ENCODE assay signal across 2 cellular contexts in the genomic region with DNA sequence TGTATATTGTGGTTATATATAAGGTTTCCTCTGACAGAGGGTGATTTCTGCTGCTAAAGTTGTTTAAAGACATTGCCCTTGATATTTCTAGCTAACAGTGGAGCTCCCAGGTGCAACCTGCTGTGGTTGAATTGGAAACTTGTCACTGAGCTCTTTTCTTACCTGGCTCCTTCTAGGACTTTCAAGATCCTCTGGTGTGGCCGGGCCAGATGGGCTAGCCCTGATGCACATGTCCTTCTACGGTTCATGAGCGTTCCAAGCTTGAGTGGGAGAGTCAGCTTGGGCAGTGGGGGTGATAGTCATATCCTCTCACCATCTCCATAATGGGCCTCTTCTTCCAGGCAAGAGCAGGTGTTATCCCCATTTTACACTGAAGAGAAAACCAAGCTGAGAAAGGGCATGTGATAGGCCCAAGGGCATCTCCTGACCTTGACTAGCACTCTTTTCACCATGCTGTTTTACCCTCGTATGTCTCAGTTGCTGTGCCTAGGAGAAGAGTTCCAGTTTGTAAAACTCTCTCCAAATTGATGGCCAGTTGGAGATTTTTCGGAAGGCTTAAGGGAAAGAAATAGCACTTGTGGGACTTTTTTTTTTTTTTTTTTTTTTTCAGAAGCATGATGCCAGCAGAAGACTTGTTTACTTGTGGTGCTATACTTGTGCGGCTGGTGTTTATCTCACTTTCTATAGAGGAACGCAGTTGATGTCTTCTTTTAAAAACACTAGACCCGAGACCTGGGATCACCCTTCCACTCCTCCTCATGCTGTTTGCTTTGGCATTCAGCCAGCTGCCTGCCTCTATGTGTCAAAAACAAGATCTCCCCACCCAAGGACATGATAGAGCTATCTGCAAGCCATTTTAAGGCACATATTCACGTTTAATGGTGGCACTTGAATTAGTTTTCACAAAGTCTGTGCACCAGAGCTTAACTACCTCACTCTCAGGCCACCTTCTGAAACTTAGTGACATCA.
TF ChIP-seq lines count a peak whose summit lies in the region.

No MANE protein-coding gene starts in this region.

TF ChIP-seq in HCT116, 20 proteins besides CTCF, POLR2A, EP300 and RAD21:
- TF ChIP-seq TCF7L2 (IDR thresholded peaks at IDR 0.05; ENCODE audit: borderline replicate concordance, extremely low read depth, insufficient read depth, insufficient read length) (no peak), SRF (IDR thresholded peaks at IDR 0.05; ENCODE audit: low read depth) (no peak), JUND (IDR thresholded peaks at IDR 0.05) (no peak), YY1 (IDR thresholded peaks at IDR 0.05; ENCODE audit: extremely low read depth, insufficient replicate concordance, low read depth, low read length) (no peak), CBX3 (IDR thresholded peaks at IDR 0.05; ENCODE audit: low read depth) (no peak), CEBPB (IDR thresholded peaks at IDR 0.05; ENCODE audit: low read depth) (no peak), EZH2 (IDR thresholded peaks at IDR 0.05) (no peak), FOSL1 (IDR thresholded peaks at IDR 0.05; ENCODE audit: low read depth) (no peak), EZH2phosphoT487 (IDR thresholded peaks at IDR 0.05; ENCODE audit: borderline replicate concordance) (no peak), SIN3A (IDR thresholded peaks at IDR 0.05; ENCODE audit: low read depth) (no peak), SP1 (IDR thresholded peaks at IDR 0.05; ENCODE audit: low read depth) (no peak), ELF1 (IDR thresholded peaks at IDR 0.05; ENCODE audit: borderline replicate concordance, low read depth) (no peak)
- TF ChIP-seq, protein P1, sequence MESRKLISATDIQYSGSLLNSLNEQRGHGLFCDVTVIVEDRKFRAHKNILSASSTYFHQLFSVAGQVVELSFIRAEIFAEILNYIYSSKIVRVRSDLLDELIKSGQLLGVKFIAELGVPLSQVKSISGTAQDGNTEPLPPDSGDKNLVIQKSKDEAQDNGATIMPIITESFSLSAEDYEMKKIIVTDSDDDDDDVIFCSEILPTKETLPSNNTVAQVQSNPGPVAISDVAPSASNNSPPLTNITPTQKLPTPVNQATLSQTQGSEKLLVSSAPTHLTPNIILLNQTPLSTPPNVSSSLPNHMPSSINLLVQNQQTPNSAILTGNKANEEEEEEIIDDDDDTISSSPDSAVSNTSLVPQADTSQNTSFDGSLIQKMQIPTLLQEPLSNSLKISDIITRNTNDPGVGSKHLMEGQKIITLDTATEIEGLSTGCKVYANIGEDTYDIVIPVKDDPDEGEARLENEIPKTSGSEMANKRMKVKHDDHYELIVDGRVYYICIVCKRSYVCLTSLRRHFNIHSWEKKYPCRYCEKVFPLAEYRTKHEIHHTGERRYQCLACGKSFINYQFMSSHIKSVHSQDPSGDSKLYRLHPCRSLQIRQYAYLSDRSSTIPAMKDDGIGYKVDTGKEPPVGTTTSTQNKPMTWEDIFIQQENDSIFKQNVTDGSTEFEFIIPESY (IDR thresholded peaks at IDR 0.05; ENCODE audit: extremely low read depth, insufficient replicate concordance, low read length) = no peak
- TF ChIP-seq, protein P2, sequence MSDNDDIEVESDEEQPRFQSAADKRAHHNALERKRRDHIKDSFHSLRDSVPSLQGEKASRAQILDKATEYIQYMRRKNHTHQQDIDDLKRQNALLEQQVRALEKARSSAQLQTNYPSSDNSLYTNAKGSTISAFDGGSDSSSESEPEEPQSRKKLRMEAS (IDR thresholded peaks at IDR 0.05) = no peak
- TF ChIP-seq, protein P3, sequence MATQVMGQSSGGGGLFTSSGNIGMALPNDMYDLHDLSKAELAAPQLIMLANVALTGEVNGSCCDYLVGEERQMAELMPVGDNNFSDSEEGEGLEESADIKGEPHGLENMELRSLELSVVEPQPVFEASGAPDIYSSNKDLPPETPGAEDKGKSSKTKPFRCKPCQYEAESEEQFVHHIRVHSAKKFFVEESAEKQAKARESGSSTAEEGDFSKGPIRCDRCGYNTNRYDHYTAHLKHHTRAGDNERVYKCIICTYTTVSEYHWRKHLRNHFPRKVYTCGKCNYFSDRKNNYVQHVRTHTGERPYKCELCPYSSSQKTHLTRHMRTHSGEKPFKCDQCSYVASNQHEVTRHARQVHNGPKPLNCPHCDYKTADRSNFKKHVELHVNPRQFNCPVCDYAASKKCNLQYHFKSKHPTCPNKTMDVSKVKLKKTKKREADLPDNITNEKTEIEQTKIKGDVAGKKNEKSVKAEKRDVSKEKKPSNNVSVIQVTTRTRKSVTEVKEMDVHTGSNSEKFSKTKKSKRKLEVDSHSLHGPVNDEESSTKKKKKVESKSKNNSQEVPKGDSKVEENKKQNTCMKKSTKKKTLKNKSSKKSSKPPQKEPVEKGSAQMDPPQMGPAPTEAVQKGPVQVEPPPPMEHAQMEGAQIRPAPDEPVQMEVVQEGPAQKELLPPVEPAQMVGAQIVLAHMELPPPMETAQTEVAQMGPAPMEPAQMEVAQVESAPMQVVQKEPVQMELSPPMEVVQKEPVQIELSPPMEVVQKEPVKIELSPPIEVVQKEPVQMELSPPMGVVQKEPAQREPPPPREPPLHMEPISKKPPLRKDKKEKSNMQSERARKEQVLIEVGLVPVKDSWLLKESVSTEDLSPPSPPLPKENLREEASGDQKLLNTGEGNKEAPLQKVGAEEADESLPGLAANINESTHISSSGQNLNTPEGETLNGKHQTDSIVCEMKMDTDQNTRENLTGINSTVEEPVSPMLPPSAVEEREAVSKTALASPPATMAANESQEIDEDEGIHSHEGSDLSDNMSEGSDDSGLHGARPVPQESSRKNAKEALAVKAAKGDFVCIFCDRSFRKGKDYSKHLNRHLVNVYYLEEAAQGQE (IDR thresholded peaks at IDR 0.05; ENCODE audit: low read depth) = no peak

TF ChIP-seq in endothelial cell of umbilical vein, 7 proteins besides CTCF, POLR2A, EP300 and RAD21:
- TF ChIP-seq JUN (IDR thresholded peaks at IDR 0.05; ENCODE audit: borderline replicate concordance, insufficient read depth, insufficient read length, low read depth) = no peak
- no peak for TF ChIP-seq GATA2 (IDR thresholded peaks at IDR 0.05; ENCODE audit: insufficient read depth, insufficient read length, low read depth, low read length)
- TF ChIP-seq, protein P2 (IDR thresholded peaks at IDR 0.05; ENCODE audit: insufficient read depth, insufficient read length) = no peak
- no peak for TF ChIP-seq MYC (IDR thresholded peaks at IDR 0.05; ENCODE audit: low read depth, low read length)
- TF ChIP-seq EZH2 (IDR thresholded peaks at IDR 0.05; ENCODE audit: borderline replicate concordance, low read depth, low read length, severe bottlenecking) = no peak
- no peak for TF ChIP-seq FOS (IDR thresholded peaks at IDR 0.05; ENCODE audit: borderline replicate concordance, insufficient read depth, low read length)
- TF ChIP-seq POLR2AphosphoS5 (IDR thresholded peaks at IDR 0.05; ENCODE audit: insufficient read depth, low read depth, low read length) = no peak
